In the genomic region with DNA sequence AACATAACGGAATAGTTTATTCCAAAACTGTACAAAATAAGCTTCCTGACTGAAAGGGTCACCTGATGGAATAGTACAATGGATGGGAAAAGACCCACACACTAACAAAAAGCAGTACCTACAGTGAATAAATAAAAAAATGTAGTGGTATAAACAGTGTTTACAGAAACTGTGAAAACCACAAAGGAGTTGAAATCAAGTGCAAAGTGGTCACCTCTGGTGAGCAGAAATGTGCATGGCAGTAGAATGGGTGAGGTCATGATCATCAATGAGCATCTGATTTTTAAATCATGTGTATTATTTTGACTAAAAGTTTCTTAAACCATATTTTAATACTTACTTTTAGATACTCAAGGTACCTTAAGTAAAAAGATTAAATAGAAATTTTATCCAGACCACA, we compare ENCODE assay signal across 30 cellular contexts.
"Had no signal": no experiment of that assay in that cellular context is flagged by ENCODE, and none has a peak within 500 bp of the region (broad histone marks: within the 10 kb centered on the region; RNA-seq: fewer than 3 reads in every experiment).

No MANE protein-coding gene starts in this region.

- H3K27ac Mint-ChIP-seq: activated B cell treated with CpG ODN at 0.5 μM for 24 hours; activated CD4-positive, alpha-beta memory T cell treated with anti-CD3 and anti-CD28 coated beads for 36 hours; activated naive CD8-positive, alpha-beta T cell treated with anti-CD3 and anti-CD28 coated beads for 36 hours; activated T-helper 17 cell treated with anti-CD3 and anti-CD28 coated beads, Interleukin-2, amount 50 U/mL, for 72 hours had no signal

- H3K9me3 Mint-ChIP-seq: activated B cell treated with CpG ODN at 0.5 μM for 24 hours; activated CD4-positive, alpha-beta memory T cell treated with anti-CD3 and anti-CD28 coated beads for 36 hours; activated naive CD8-positive, alpha-beta T cell treated with anti-CD3 and anti-CD28 coated beads for 36 hours; activated T-helper 17 cell treated with anti-CD3 and anti-CD28 coated beads, Interleukin-2, amount 50 U/mL, for 72 hours had no signal

- DNase-seq: activated B cell treated with CpG ODN at 0.5 μM for 24 hours; activated CD4-positive, alpha-beta memory T cell treated with anti-CD3 and anti-CD28 coated beads for 36 hours; activated CD4-positive, alpha-beta T cell treated with anti-CD3 and anti-CD28 coated beads for 4 hours; activated CD4-positive, alpha-beta T cell treated with anti-CD3 and anti-CD28 coated beads, Interleukin-2, amount 50 U/mL, for 1 hour; activated CD4-positive, CD25-positive, alpha-beta regulatory T cell treated with anti-CD3 and anti-CD28 coated beads, Interleukin-2, amount 50 U/mL, for 72 hours; activated CD8-positive, alpha-beta memory T cell treated with anti-CD3 and anti-CD28 coated beads, Interleukin-2, amount 50 U/mL, for 4 hours; activated effector memory CD4-positive, alpha-beta T cell treated with anti-CD3 and anti-CD28 coated beads, Interleukin-2, amount 50 U/mL, for 16 hours; activated naive CD4-positive, alpha-beta T cell; activated naive CD4-positive, alpha-beta T cell treated with anti-CD3 and anti-CD28 coated beads, Interleukin-2, amount 50 U/mL, for 16 hours; activated naive CD8-positive, alpha-beta T cell treated with anti-CD3 and anti-CD28 coated beads for 36 hours; activated T-cell treated with anti-CD3 and anti-CD28 coated beads, Interleukin-2, amount 50 U/mL, for 48 hours; amniotic stem cell; aorta; brain microvascular endothelial cell; central memory CD4-positive, alpha-beta T cell; MG63; NCI-H1048; NCI-H1436 treated with DMSO at 0.1 percent for 48 hours; NCI-H1694 treated with DMSO at 0.1 percent for 48 hours; NCI-H2029; NCI-H510A; NCI-H526; NCI-H748 treated with DMSO at 0.1 percent for 48 hours; PC-9; SIG-M5; T-helper 1 cell; T-helper 9 cell had no signal

- H3K36me3 ChIP-seq: brain microvascular endothelial cell, MG63 had no signal

- H2AFZ ChIP-seq: PC-9 had no signal

- H3K4me3 Mint-ChIP-seq: activated B cell treated with CpG ODN at 0.5 μM for 24 hours; activated CD4-positive, alpha-beta memory T cell treated with anti-CD3 and anti-CD28 coated beads for 36 hours; activated naive CD8-positive, alpha-beta T cell treated with anti-CD3 and anti-CD28 coated beads for 36 hours; activated T-helper 17 cell treated with anti-CD3 and anti-CD28 coated beads, Interleukin-2, amount 50 U/mL, for 72 hours had no signal

- H3K27me3 ChIP-seq: brain microvascular endothelial cell, MG63 had no signal

- H3K4me2 ChIP-seq: PC-9 had no signal

- H3K9me3 ChIP-seq: MG63 had no signal

- H3K27me3 Mint-ChIP-seq: activated B cell treated with CpG ODN at 0.5 μM for 24 hours; activated CD4-positive, alpha-beta memory T cell treated with anti-CD3 and anti-CD28 coated beads for 36 hours; activated naive CD8-positive, alpha-beta T cell treated with anti-CD3 and anti-CD28 coated beads for 36 hours; activated T-helper 17 cell treated with anti-CD3 and anti-CD28 coated beads, Interleukin-2, amount 50 U/mL, for 72 hours had no signal

- ATAC-seq: activated T-helper 17 cell treated with anti-CD3 and anti-CD28 coated beads, Interleukin-2, amount 50 U/mL, for 72 hours; Right ventricle myocardium inferior; SK-N-SH treated with all-trans-retinoic acid at 6 μM for 48 hours had no signal

- H3K4me1 Mint-ChIP-seq: activated B cell treated with CpG ODN at 0.5 μM for 24 hours; activated T-helper 17 cell treated with anti-CD3 and anti-CD28 coated beads, Interleukin-2, amount 50 U/mL, for 72 hours had no signal

- H3K4me3 ChIP-seq: MG63, PC-9 had no signal
